In genomic region chr14:29168149-29168548, GRCh38 we compare ENCODE assay signal across 16 cellular contexts.
DNase-seq lines count a peak whose midpoint lies in the region; ATAC-seq, FAIRE-seq and TF ChIP-seq lines count a peak whose summit lies in the region.
"Had no signal": no experiment of that assay in that cellular context is flagged by ENCODE, and none has a peak within 500 bp of the region (broad histone marks: within the 10 kb centered on the region; RNA-seq: fewer than 3 reads in every experiment).

No MANE protein-coding gene starts in this region.

- H3K9me2 ChIP-seq in Karpas-422 (replicated peaks; ENCODE audit: insufficient read depth, low read length): no peaks in the 10 kb centered on the region
- H3K9me2 ChIP-seq in hepatocyte (replicated peaks; ENCODE audit: insufficient read depth): no peaks in the 10 kb centered on the region

- no peak overlapping the region for H3K23ac ChIP-seq in mesendoderm (ENCODE audit: low read length)

- no peak overlapping the region for H3K18ac ChIP-seq in mesendoderm (ENCODE audit: low read length)

- H3K27ac ChIP-seq in Karpas-422 (ENCODE audit: low read length) (no peak overlapping the region), K562 (ENCODE audit: extremely low read depth, low read depth, low read length) (no peak overlapping the region), mesendoderm (ENCODE audit: low read depth, low read length) (no peak overlapping the region), hepatocyte (no peak overlapping the region)
- H3K27ac ChIP-seq: SJSA1 had no signal

- no peak overlapping the region for H4K5ac ChIP-seq in mesendoderm (ENCODE audit: low read length)

- H3K9me1 ChIP-seq in K562 (ENCODE audit: control insufficient read depth, insufficient read depth, low read length): no peaks in the 10 kb centered on the region

- no peak for TF ChIP-seq POLR2A in K562 (conservative IDR thresholded peaks at IDR 0.05)

- H3K9me3 ChIP-seq in Karpas-422 (ENCODE audit: low read length): peaks cover 61% of the 10 kb centered on the region
- no peaks in the 10 kb centered on the region for H3K9me3 ChIP-seq in K562 (replicated peaks; ENCODE audit: control insufficient read depth, insufficient read depth, low read depth, low read length)
- H3K9me3 ChIP-seq in hepatocyte (ENCODE audit: low read depth): no peaks in the 10 kb centered on the region
- H3K9me3 ChIP-seq: SJSA1 had no signal

- CTCF ChIA-PET in K562 (lab: Yijun Ruan, JAX; ENCODE audit: low intra/inter-chr PET ratio): no interaction called here

- H4K8ac ChIP-seq in mesendoderm (ENCODE audit: low read depth, low read length): no peak overlapping the region

- POLR2A ChIA-PET in K562 (lab: Yijun Ruan, JAX): no interaction called here

- no peak overlapping the region for H2BK120ac ChIP-seq in mesendoderm (ENCODE audit: low read depth, low read length)

- H4K20me1 ChIP-seq in Karpas-422 (ENCODE audit: insufficient read depth, low read depth, low read length) (no peaks in the 10 kb centered on the region), K562 (replicated peaks; ENCODE audit: control insufficient read depth, insufficient read depth, low read length) (no peaks in the 10 kb centered on the region), hepatocyte (ENCODE audit: insufficient read depth, poor library complexity, severe bottlenecking) (no peaks in the 10 kb centered on the region)

- H3K56ac ChIP-seq in mesendoderm (ENCODE audit: low read length): no peak overlapping the region

- WGBS in K562 (ENCODE audit: insufficient coverage, low coverage, missing lambda C conversion rate): 8% methylated on average over 5 of the region's 7 CpGs
- no CpG with 5 or more reads among the region's 7 CpGs for WGBS in mesendoderm (ENCODE audit: extremely low coverage, insufficient coverage, low lambda C conversion rate)
- 75% methylated on average over 7 of the region's 7 CpGs for WGBS in hepatocyte (ENCODE audit: low lambda C conversion rate, missing lambda C conversion rate)

- H2AFZ ChIP-seq in Karpas-422 (ENCODE audit: low read length) (no peak overlapping the region), K562 (ENCODE audit: low read depth, low read length) (no peak overlapping the region), hepatocyte (no peak overlapping the region)

- no peak overlapping the region for H2AK5ac ChIP-seq in mesendoderm (ENCODE audit: low read length)

- H3K27me3 ChIP-seq in Karpas-422 (ENCODE audit: low read length) (no peaks in the 10 kb centered on the region), K562 (ENCODE audit: control insufficient read depth in 2 of 2, insufficient read depth in 2 of 2, low read length in 2 of 2) (no peaks in the 10 kb centered on the region), mesendoderm (ENCODE audit: insufficient read depth, low read length, poor library complexity) (no peaks in the 10 kb centered on the region), hepatocyte (no peaks in the 10 kb centered on the region)
- H3K27me3 ChIP-seq: SJSA1 had no signal

- ATAC-seq in K562 (peak; percentile 83), sciatic nerve (peak; percentile 34), Right ventricle myocardium superior (ENCODE audit: poor library complexity) (no peak)

- no peak overlapping the region for H2BK5ac ChIP-seq in mesendoderm (ENCODE audit: low read length)

- FAIRE-seq in K562 (lab: Jason Lieb, UNC): no peak
- FAIRE-seq: G401.6, GM12891, GM18507 had no signal

- TF ChIP-seq EP300 in K562 (IDR thresholded peaks at IDR 0.05; ENCODE audit: low read length): no peak

- no peaks in the 10 kb centered on the region for H3K79me2 ChIP-seq in Karpas-422 (ENCODE audit: low read length)
- H3K79me2 ChIP-seq in K562 (ENCODE audit: control insufficient read depth, insufficient read depth, low read length): no peaks in the 10 kb centered on the region
- H3K79me2 ChIP-seq in mesendoderm (ENCODE audit: control insufficient read depth, insufficient read depth, low read length): no peaks in the 10 kb centered on the region
- H3K79me2 ChIP-seq in hepatocyte: no peaks in the 10 kb centered on the region

- H3K4me3 ChIP-seq in Karpas-422 (ENCODE audit: low read length) (no peak overlapping the region), K562 (no peak overlapping the region), mesendoderm (ENCODE audit: low read length) (no peak overlapping the region), hepatocyte (no peak overlapping the region)
- H3K4me3 ChIP-seq: SJSA1 had no signal

- H3K4ac ChIP-seq in mesendoderm (ENCODE audit: low read depth, low read length): no peak overlapping the region

- in situ Hi-C loops in K562 (cut with MboI): no loop called here

- H3K9ac ChIP-seq in Karpas-422 (ENCODE audit: low read length): no peak overlapping the region
- H3K9ac ChIP-seq in K562 (ENCODE audit: insufficient read depth in 1 of 2, low read depth in 2 of 2, low read length in 2 of 2): no peak overlapping the region
- no peak overlapping the region for H3K9ac ChIP-seq in mesendoderm (ENCODE audit: low read length)

- H3K4me2 ChIP-seq in Karpas-422 (ENCODE audit: low read depth, low read length, poor library complexity, severe bottlenecking): no peak overlapping the region
- no peak overlapping the region for H3K4me2 ChIP-seq in K562 (ENCODE audit: insufficient read depth, low read length)
- no peak overlapping the region for H3K4me2 ChIP-seq in mesendoderm (ENCODE audit: low read length)
- no peak overlapping the region for H3K4me2 ChIP-seq in hepatocyte

- intact Hi-C loops in K562 (cut with micrococcal nuclease) (loop anchor here (1.0 kb wide), 1 partner anchor 414 kb away; no protein-coding TSS in a partner anchor), sciatic nerve (cut with DNase I) (no loop called here), Right ventricle myocardium superior (cut with DNase I) (no loop called here)

- H3K36me3 ChIP-seq in Karpas-422 (ENCODE audit: insufficient read depth, low read length) (no peaks in the 10 kb centered on the region), K562 (ENCODE audit: control insufficient read depth, insufficient read depth, low read length) (no peaks in the 10 kb centered on the region), mesendoderm (ENCODE audit: control insufficient read depth, insufficient read depth, low read length) (no peaks in the 10 kb centered on the region), hepatocyte (replicated peaks; ENCODE audit: insufficient read depth, low read depth) (no peaks in the 10 kb centered on the region)
- H3K36me3 ChIP-seq: SJSA1 had no signal

- H2BK15ac ChIP-seq in mesendoderm (replicated peaks; ENCODE audit: low read depth): no peak overlapping the region

- BruUV-seq in K562 (replicated peaks; lab: Mats Ljungman, UMichigan): no TSS peak

- H3K79me1 ChIP-seq in mesendoderm (ENCODE audit: low read length): no peaks in the 10 kb centered on the region

- TF ChIP-seq CTCF in K562 (IDR thresholded peaks at IDR 0.05 in 2 of 3, conservative IDR thresholded peaks at IDR 0.05 in 1 of 3; ENCODE audit: insufficient read depth in 2 of 3, low read depth in 1 of 3, low read length in 3 of 3) (peak; percentile 19 to 38 (median 22); a peak in 3 of 6 replicates), hepatocyte (IDR thresholded peaks at IDR 0.05; ENCODE audit: poor library complexity) (no peak)

- H3K4me1 ChIP-seq in Karpas-422 (ENCODE audit: low read length): no peaks in the 10 kb centered on the region
- H3K4me1 ChIP-seq in K562 (replicated peaks in 1 of 2; ENCODE audit: control insufficient read depth in 2 of 2, insufficient read depth in 2 of 2, low read length in 2 of 2): no peaks in the 10 kb centered on the region
- H3K4me1 ChIP-seq in mesendoderm (ENCODE audit: control insufficient read depth, low read depth, low read length): no peaks in the 10 kb centered on the region
- no peaks in the 10 kb centered on the region for H3K4me1 ChIP-seq in hepatocyte (ENCODE audit: insufficient read depth)
- H3K4me1 ChIP-seq: SJSA1 had no signal

- 0 out of 4 replicates have a peak, but pooled peaks of 1 of the 2 experiments have one; percentile 17 for TF ChIP-seq RAD21 in K562 (CRISPR knock-in tag; conservative IDR thresholded peaks at IDR 0.05 in 1 of 2, IDR thresholded peaks at IDR 0.05 in 1 of 2)

- DNase-seq in Daoy (ENCODE audit: low read depth) (peak; percentile 8), Karpas-422 (peak; percentile 27), K562 (ENCODE audit: extremely low read depth in 1 of 4, low spot score in 3 of 4) (peak; percentile 4 to 17 (median 8)), sciatic nerve (ENCODE audit: low spot score) (no peak), Right ventricle myocardium superior (no peak), GM19238 (ENCODE audit: insufficient read length, low spot score) (no peak), mesendoderm (no peak), hepatocyte (ENCODE audit: low spot score) (no peak)
- DNase-seq: DMS79 treated with DMSO at 0.1 percent for 48 hours, NCI-H1092 treated with DMSO at 0.1 percent for 48 hours, NCI-H226, NCI-H526 had no signal

TF ChIP-seq in K562, 482 proteins besides CTCF, POLR2A, EP300 and RAD21:
- TF ChIP-seq ZSCAN29 (IDR thresholded peaks at IDR 0.05): no peak
- no peak for TF ChIP-seq NFE2L1 (tag; IDR thresholded peaks at IDR 0.05; ENCODE audit: borderline replicate concordance, low read depth)
- TF ChIP-seq ZNF766 (CRISPR knock-in tag; conservative IDR thresholded peaks at IDR 0.05): no peak
- no peak for TF ChIP-seq PPARD (CRISPR knock-in tag; IDR thresholded peaks at IDR 0.05)
- no peak for TF ChIP-seq BCLAF1 (IDR thresholded peaks at IDR 0.05; ENCODE audit: borderline replicate concordance in 1 of 2, control insufficient read depth in 1 of 2, low read depth in 2 of 2, low read length in 1 of 2)
- TF ChIP-seq HDAC2 (IDR thresholded peaks at IDR 0.05): no peak

Comparison
In these comparisons a context has a peak if more than half of its experiments do, and no peak if none do; other contexts are left out.
1. DNase-seq: peak in Daoy (single experiment), Karpas-422 (single experiment) and K562 (4 of 4); none in sciatic nerve (single experiment), Right ventricle myocardium superior (single experiment), GM19238 (single experiment), mesendoderm (single experiment) and hepatocyte (single experiment).